23 cellular contexts compared by ENCODE assay signal in the genomic region with DNA sequence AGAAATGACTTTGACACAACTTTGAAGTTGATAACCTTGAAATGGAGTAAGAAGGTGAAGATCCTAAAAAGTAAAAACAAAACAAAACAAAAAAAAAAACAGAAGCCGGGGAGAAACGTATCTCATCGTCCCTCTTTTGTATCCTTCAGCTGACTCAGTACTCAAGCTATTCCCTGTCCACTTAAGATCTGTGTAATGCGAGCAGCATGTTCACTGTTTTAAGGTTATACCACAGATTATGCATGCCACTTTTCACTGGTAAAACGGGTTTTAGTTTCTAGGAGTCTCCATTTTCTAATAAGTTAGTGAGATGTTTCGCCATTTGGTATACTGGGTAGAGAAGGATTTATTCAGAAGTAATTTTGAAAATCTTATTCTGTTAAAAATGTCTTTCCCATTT.
"Had no signal": no experiment of that assay in that cellular context is flagged by ENCODE, and none has a peak within 500 bp of the region (broad histone marks: within the 10 kb centered on the region; RNA-seq: fewer than 3 reads in every experiment).

No MANE protein-coding gene starts in this region.

- ATAC-seq: foreskin keratinocyte; left lobe of liver; naive thymus-derived CD8-positive, alpha-beta T cell; stimulated activated naive CD8-positive, alpha-beta T cell treated with anti-CD3 and anti-CD28 coated beads, Interleukin-15, Interleukin-2, amounts not matched to agents 100 U/mL and 50 U/mL, for 24 hours had no signal

- H3K27ac Mint-ChIP-seq: activated naive CD4-positive, alpha-beta T cell treated with anti-CD3 and anti-CD28 coated beads, Interleukin-2, amount 50 U/mL, for 24 hours; dendritic cell treated with granulocyte-macrophage colony-stimulating factor and Interleukin-4, amounts not matched to agents 40 ng/mL and 50 ng/mL, for 4 days; naive thymus-derived CD8-positive, alpha-beta T cell; progenitor cell of endocrine pancreas had no signal

- H3K4me3 Mint-ChIP-seq: activated naive CD4-positive, alpha-beta T cell treated with anti-CD3 and anti-CD28 coated beads, Interleukin-2, amount 50 U/mL, for 24 hours; dendritic cell treated with granulocyte-macrophage colony-stimulating factor and Interleukin-4, amounts not matched to agents 40 ng/mL and 50 ng/mL, for 4 days; naive thymus-derived CD8-positive, alpha-beta T cell had no signal

- H3K4me3 ChIP-seq: sigmoid colon, thyroid gland had no signal

- H3K9me3 ChIP-seq: sigmoid colon, thyroid gland had no signal

- H3K27me3 Mint-ChIP-seq: dendritic cell treated with granulocyte-macrophage colony-stimulating factor and Interleukin-4, amounts not matched to agents 40 ng/mL and 50 ng/mL, for 4 days; progenitor cell of endocrine pancreas had no signal

- H3K4me1 Mint-ChIP-seq: activated naive CD4-positive, alpha-beta T cell treated with anti-CD3 and anti-CD28 coated beads, Interleukin-2, amount 50 U/mL, for 24 hours; naive thymus-derived CD8-positive, alpha-beta T cell had no signal

- H3K36me3 ChIP-seq: sigmoid colon, thyroid gland had no signal

- H3K27me3 ChIP-seq: foreskin keratinocyte, sigmoid colon, thyroid gland had no signal

- H3K9me3 Mint-ChIP-seq: dendritic cell treated with granulocyte-macrophage colony-stimulating factor and Interleukin-4, amounts not matched to agents 40 ng/mL and 50 ng/mL, for 4 days; naive thymus-derived CD8-positive, alpha-beta T cell had no signal

- H3K36me3 Mint-ChIP-seq: activated naive CD4-positive, alpha-beta T cell treated with anti-CD3 and anti-CD28 coated beads, Interleukin-2, amount 50 U/mL, for 24 hours; naive thymus-derived CD8-positive, alpha-beta T cell had no signal

- H3K27ac ChIP-seq: foreskin keratinocyte, sigmoid colon, thyroid gland had no signal

- H3K4me1 ChIP-seq: foreskin keratinocyte, sigmoid colon, thyroid gland had no signal

- DNase-seq: activated CD4-positive, alpha-beta T cell treated with anti-CD3 and anti-CD28 coated beads for 4 hours; activated CD4-positive, alpha-beta T cell treated with anti-CD3 and anti-CD28 coated beads, Interleukin-2, amount 50 U/mL, for 48 hours; activated CD4-positive, CD25-positive, alpha-beta regulatory T cell; activated effector memory CD4-positive, alpha-beta T cell treated with anti-CD3 and anti-CD28 coated beads, Interleukin-2, amount 50 U/mL, for 16 hours; activated T-cell treated with anti-CD3 and anti-CD28 coated beads, Interleukin-2, amount 50 U/mL, for 48 hours; aorta; effector CD4-positive, alpha-beta T cell; erythroblast; kidney; naive thymus-derived CD8-positive, alpha-beta T cell; retina; sigmoid colon; stimulated activated CD4-positive, alpha-beta T cell treated with anti-CD3 and anti-CD28 coated beads, Interleukin-12 subunit alpha, Interleukin-12 subunit beta, amount 100 ng/mL, for 4 hours; stimulated activated CD4-positive, alpha-beta T cell treated with anti-CD3 and anti-CD28 coated beads, Interleukin-4, amount 100 ng/mL, for 4 hours; stimulated activated naive CD8-positive, alpha-beta T cell treated with anti-CD3 and anti-CD28 coated beads, Interleukin-15, Interleukin-2, amounts not matched to agents 100 U/mL and 50 U/mL, for 24 hours; substantia nigra; T1000; thyroid gland had no signal
